Comparison of ENCODE assay signal across 29 cellular contexts in the genomic region with DNA sequence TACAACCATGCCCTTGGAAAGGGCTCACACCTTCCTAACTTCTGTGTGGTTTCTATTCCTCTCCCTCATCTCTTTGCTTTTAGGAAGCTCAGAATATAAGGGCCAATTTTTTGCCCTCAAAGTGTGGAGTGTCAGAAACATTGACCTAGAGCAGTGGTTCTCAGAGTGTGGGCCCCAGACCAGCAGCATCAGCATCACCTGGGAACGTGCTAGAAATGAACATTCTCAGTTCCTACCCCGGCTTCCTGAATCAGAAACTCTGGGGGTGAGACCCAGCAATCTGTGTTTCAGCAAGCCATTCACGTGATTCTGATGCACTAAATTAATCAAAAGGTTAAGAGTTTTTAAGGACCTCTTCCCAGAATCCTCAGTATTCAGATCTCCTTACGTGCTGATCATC. TPM values are rescaled to one million over a fixed set of nuclear protein-coding genes. Genes with fewer than 3 reads are reported as not detected.
"Had no signal": no experiment of that assay in that cellular context is flagged by ENCODE, and none has a peak within 500 bp of the region (broad histone marks: within the 10 kb centered on the region; RNA-seq: fewer than 3 reads in every experiment).

No MANE protein-coding gene starts in this region.

- DNase-seq: activated CD4-positive, alpha-beta T cell treated with anti-CD3 and anti-CD28 coated beads, Interleukin-2, amount 10 ng/mL, durations not matched to agents 7 days and 5 days; activated CD4-positive, CD25-positive, alpha-beta regulatory T cell treated with anti-CD3 and anti-CD28 coated beads, Interleukin-2, amount 50 U/mL, for 72 hours; activated CD8-positive, alpha-beta memory T cell treated with anti-CD3 and anti-CD28 coated beads, Interleukin-2, amount 10 ng/mL, durations not matched to agents 7 days and 5 days; activated CD8-positive, alpha-beta T cell treated with anti-CD3 and anti-CD28 coated beads for 36 hours; activated gamma-delta T cell treated with Interleukin-2 at 50 U/mL for 16 hours; activated T-cell treated with anti-CD3 and anti-CD28 coated beads for 4 hours; anterior cingulate cortex; heart right ventricle; kidney; nephron progenitor cell; pancreas; right cardiac atrium; stimulated activated CD4-positive, alpha-beta T cell treated with anti-CD3 and anti-CD28 coated beads, Interleukin-2, amount 100 ng/mL, for 48 hours; stimulated activated CD8-positive, alpha-beta memory T cell treated with anti-CD3 and anti-CD28 coated beads, Interleukin-4, amount 100 ng/mL, for 48 hours; stimulated activated naive B cell treated with anti-CD40 and anti-IgM and Interleukin-4, amounts not matched to agents 10 μg/mL and 1 μg/mL and 100 μg/mL, for 72 hours; testis; WERI-Rb-1 had no signal

- H3K27me3 ChIP-seq: pancreas, testis, vagina had no signal

- H3K9me3 ChIP-seq: heart right ventricle, pancreas, testis, vagina had no signal

- H3K4me1 Mint-ChIP-seq: activated CD4-positive, alpha-beta T cell treated with anti-CD3 and anti-CD28 coated beads, Interleukin-2, amount 10 ng/mL, durations not matched to agents 7 days and 5 days; activated CD8-positive, alpha-beta memory T cell treated with anti-CD3 and anti-CD28 coated beads, Interleukin-2, amount 10 ng/mL, durations not matched to agents 7 days and 5 days; stimulated activated naive B cell treated with anti-CD40 and anti-IgM and Interleukin-4, amounts not matched to agents 10 μg/mL and 1 μg/mL and 100 μg/mL, for 72 hours had no signal

- ATAC-seq: activated CD8-positive, alpha-beta memory T cell treated with anti-CD3 and anti-CD28 coated beads, Interleukin-2, amount 10 ng/mL, durations not matched to agents 7 days and 5 days; activated CD8-positive, alpha-beta T cell treated with anti-CD3 and anti-CD28 coated beads for 36 hours; heart right ventricle; pancreas; right cardiac atrium; stimulated activated naive B cell treated with anti-CD40 and anti-IgM and Interleukin-4, amounts not matched to agents 10 μg/mL and 1 μg/mL and 100 μg/mL, for 72 hours had no signal

- H3K36me3 ChIP-seq: heart right ventricle, pancreas, vagina, WERI-Rb-1 had no signal

- H3K36me3 Mint-ChIP-seq: activated CD8-positive, alpha-beta memory T cell treated with anti-CD3 and anti-CD28 coated beads, Interleukin-2, amount 10 ng/mL, durations not matched to agents 7 days and 5 days; activated naive CD4-positive, alpha-beta T cell treated with anti-CD3 and anti-CD28 coated beads, Interleukin-2, amount 50 U/mL, for 24 hours; stimulated activated naive B cell treated with anti-CD40 and anti-IgM and Interleukin-4, amounts not matched to agents 10 μg/mL and 1 μg/mL and 100 μg/mL, for 72 hours; type B pancreatic cell had no signal

- H3K4me1 ChIP-seq: testis had no signal

- H3K27ac ChIP-seq: epithelial cell of prostate, heart right ventricle, pancreas, testis, vagina, WERI-Rb-1 had no signal

- H3K9me3 Mint-ChIP-seq: activated CD4-positive, alpha-beta T cell treated with anti-CD3 and anti-CD28 coated beads, Interleukin-2, amount 10 ng/mL, durations not matched to agents 7 days and 5 days; activated CD8-positive, alpha-beta T cell treated with anti-CD3 and anti-CD28 coated beads for 36 hours; activated naive CD4-positive, alpha-beta T cell treated with anti-CD3 and anti-CD28 coated beads, Interleukin-2, amount 50 U/mL, for 24 hours; brain; nephron progenitor cell; stimulated activated naive B cell treated with anti-CD40 and anti-IgM and Interleukin-4, amounts not matched to agents 10 μg/mL and 1 μg/mL and 100 μg/mL, for 72 hours; type B pancreatic cell had no signal

- H3K4me2 ChIP-seq: smooth muscle cell had no signal

- H3K4me3 Mint-ChIP-seq: activated CD4-positive, alpha-beta T cell treated with anti-CD3 and anti-CD28 coated beads, Interleukin-2, amount 10 ng/mL, durations not matched to agents 7 days and 5 days; activated CD8-positive, alpha-beta memory T cell treated with anti-CD3 and anti-CD28 coated beads, Interleukin-2, amount 10 ng/mL, durations not matched to agents 7 days and 5 days; activated CD8-positive, alpha-beta T cell treated with anti-CD3 and anti-CD28 coated beads for 36 hours; activated naive CD4-positive, alpha-beta T cell treated with anti-CD3 and anti-CD28 coated beads, Interleukin-2, amount 50 U/mL, for 24 hours; nephron progenitor cell; stimulated activated naive B cell treated with anti-CD40 and anti-IgM and Interleukin-4, amounts not matched to agents 10 μg/mL and 1 μg/mL and 100 μg/mL, for 72 hours; type B pancreatic cell had no signal

- H3K27ac Mint-ChIP-seq: activated CD4-positive, alpha-beta T cell treated with anti-CD3 and anti-CD28 coated beads, Interleukin-2, amount 10 ng/mL, durations not matched to agents 7 days and 5 days; activated CD8-positive, alpha-beta memory T cell treated with anti-CD3 and anti-CD28 coated beads, Interleukin-2, amount 10 ng/mL, durations not matched to agents 7 days and 5 days; activated CD8-positive, alpha-beta T cell treated with anti-CD3 and anti-CD28 coated beads for 36 hours; activated naive CD4-positive, alpha-beta T cell treated with anti-CD3 and anti-CD28 coated beads, Interleukin-2, amount 50 U/mL, for 24 hours; nephron progenitor cell; stimulated activated naive B cell treated with anti-CD40 and anti-IgM and Interleukin-4, amounts not matched to agents 10 μg/mL and 1 μg/mL and 100 μg/mL, for 72 hours; type B pancreatic cell had no signal

- H3K4me3 ChIP-seq: heart right ventricle, lung, pancreas, smooth muscle cell, testis, vagina had no signal

RNA-seq across cellular contexts. Expression of a gene that starts 47.9 kb away (rescaled TPM):
- total RNA-seq: activated CD8-positive, alpha-beta memory T cell treated with anti-CD3 and anti-CD28 coated beads, Interleukin-2, amount 10 ng/mL, durations not matched to agents 7 days and 5 days; activated CD8-positive, alpha-beta T cell treated with anti-CD3 and anti-CD28 coated beads for 36 hours; cardiac septum; chondrocyte; fibroblast of villous mesenchyme; heart right ventricle; kidney; lung; mesenteric fat pad; pancreas; pulmonary artery endothelial cell; right cardiac atrium; smooth muscle cell; testis; vagina had no signal

RNA-seq across cellular contexts. Expression of a gene that starts 50.9 kb away (rescaled TPM):
- total RNA-seq: activated CD4-positive, alpha-beta T cell treated with anti-CD3 and anti-CD28 coated beads, Interleukin-2, amount 10 ng/mL, durations not matched to agents 7 days and 5 days; activated CD8-positive, alpha-beta memory T cell treated with anti-CD3 and anti-CD28 coated beads, Interleukin-2, amount 10 ng/mL, durations not matched to agents 7 days and 5 days; activated CD8-positive, alpha-beta T cell treated with anti-CD3 and anti-CD28 coated beads for 36 hours; chondrocyte; fibroblast of villous mesenchyme; mesenteric fat pad; pulmonary artery endothelial cell; smooth muscle cell had no signal
